In the genomic region with DNA sequence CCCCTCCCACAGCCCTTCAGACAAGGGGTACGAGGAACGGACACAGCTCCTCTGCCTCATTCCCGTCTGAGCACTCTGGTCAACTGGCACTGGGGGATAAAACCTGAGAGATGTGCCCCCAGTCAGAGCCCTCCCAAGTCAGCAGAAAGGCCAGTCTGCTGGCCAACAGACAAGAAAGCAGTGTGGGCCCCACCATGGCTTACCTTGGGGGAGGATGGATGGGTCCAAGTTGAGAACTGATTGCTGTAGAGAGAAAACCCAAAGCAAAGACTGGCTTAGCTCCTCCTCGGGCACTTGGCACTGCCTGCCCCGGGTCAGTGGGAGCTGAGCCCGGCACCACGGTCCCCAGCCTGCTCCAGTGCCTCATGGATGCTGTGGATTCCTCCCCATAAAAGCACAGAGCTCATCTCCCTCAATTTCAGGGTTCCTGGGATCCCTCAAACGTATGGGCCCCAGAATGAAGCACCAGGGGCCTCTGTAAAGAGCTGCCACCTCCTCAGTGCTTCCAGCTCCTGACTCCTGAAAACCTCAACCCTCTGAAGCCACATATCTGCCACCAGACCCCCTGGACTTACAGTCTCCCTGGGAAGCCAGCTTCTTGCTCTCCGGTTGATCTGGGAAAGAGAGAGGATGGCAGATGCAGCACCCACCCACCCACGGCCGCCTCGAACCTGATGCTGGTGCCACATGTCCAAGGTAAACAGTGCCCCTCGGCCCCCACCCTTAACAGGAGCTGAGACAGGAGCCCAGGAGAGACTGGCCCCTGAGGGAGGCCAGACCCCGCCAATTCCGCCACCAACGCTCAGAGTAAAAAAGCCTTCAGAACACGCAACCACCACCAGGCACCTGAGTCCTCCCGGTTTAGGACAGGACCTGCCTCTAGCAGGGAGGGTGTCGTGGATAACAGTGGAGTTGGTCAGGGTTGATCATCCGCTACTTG, we compare ENCODE assay signal across 1 cellular context.
A peak's percentile ranks its signal among the peaks of the same experiment; 100 is the strongest.
TF ChIP-seq lines count a peak whose summit lies in the region.

No MANE protein-coding gene starts in this region.

TF ChIP-seq in HEK293, 187 proteins besides CTCF, POLR2A, EP300 and RAD21:
- peak; percentile 53; the same call in 1 of the 2 replicates for TF ChIP-seq ZFP69B (tag by site-specific recombination; IDR thresholded peaks at IDR 0.05)
- TF ChIP-seq GLIS2 (tag by site-specific recombination; IDR thresholded peaks at IDR 0.05), result 0 out of 2 replicates have a peak, but pooled peaks have one; percentile 12
- TF ChIP-seq, protein P1, sequence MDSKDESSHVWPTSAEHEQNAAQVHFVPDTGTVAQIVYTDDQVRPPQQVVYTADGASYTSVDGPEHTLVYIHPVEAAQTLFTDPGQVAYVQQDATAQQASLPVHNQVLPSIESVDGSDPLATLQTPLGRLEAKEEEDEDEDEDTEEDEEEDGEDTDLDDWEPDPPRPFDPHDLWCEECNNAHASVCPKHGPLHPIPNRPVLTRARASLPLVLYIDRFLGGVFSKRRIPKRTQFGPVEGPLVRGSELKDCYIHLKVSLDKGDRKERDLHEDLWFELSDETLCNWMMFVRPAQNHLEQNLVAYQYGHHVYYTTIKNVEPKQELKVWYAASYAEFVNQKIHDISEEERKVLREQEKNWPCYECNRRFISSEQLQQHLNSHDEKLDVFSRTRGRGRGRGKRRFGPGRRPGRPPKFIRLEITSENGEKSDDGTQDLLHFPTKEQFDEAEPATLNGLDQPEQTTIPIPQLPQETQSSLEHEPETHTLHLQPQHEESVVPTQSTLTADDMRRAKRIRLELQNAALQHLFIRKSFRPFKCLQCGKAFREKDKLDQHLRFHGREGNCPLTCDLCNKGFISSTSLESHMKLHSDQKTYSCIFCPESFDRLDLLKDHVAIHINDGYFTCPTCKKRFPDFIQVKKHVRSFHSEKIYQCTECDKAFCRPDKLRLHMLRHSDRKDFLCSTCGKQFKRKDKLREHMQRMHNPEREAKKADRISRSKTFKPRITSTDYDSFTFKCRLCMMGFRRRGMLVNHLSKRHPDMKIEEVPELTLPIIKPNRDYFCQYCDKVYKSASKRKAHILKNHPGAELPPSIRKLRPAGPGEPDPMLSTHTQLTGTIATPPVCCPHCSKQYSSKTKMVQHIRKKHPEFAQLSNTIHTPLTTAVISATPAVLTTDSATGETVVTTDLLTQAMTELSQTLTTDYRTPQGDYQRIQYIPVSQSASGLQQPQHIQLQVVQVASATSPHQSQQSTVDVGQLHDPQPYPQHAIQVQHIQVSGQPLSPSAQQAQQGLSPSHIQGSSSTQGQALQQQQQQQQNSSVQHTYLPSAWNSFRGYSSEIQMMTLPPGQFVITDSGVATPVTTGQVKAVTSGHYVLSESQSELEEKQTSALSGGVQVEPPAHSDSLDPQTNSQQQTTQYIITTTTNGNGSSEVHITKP (tag by site-specific recombination; IDR thresholded peaks at IDR 0.05), result peak; percentile 64
- no peak for TF ChIP-seq ZBTB11 (tag by site-specific recombination; conservative IDR thresholded peaks at IDR 0.05; ENCODE audit: low read depth)
- no peak for TF ChIP-seq ZNF830 (tag by site-specific recombination; IDR thresholded peaks at IDR 0.05; ENCODE audit: low read depth)
